1 cellular context compared by ENCODE assay signal in the genomic region with DNA sequence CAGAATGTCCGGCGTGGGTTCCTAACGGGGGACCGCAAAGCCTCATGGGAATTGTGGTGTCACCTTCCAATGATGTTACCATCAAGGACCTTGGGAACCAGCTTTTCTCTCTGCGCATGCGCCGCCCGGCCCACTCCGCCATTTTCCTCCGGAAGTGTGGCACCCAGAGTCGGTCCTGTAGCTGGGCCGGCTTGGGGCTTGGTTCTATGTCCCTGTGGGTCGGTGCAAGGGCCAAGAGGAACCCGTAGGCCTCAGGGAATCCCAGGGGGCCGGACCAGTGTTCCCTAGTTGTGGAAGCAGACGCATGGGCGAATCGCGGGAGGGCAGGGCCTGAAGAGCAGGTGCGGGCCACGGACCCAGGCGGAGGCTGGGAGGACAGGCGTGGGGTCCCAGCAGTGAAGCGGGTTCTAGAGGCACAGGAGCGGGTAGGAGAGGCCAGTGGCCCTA.
A peak's percentile ranks its signal among the peaks of the same experiment; 100 is the strongest.
TF ChIP-seq lines count a peak whose summit lies in the region.
"Not testable (repeated sequence)": the region's sequence is repeated elsewhere in the genome, so short reads cannot be mapped to it uniquely, and the experiment has no call there.

No MANE protein-coding gene starts in this region.

TF ChIP-seq in K562, 482 proteins besides CTCF, POLR2A, EP300 and RAD21 (continued from another document):
- TF ChIP-seq, protein P1, sequence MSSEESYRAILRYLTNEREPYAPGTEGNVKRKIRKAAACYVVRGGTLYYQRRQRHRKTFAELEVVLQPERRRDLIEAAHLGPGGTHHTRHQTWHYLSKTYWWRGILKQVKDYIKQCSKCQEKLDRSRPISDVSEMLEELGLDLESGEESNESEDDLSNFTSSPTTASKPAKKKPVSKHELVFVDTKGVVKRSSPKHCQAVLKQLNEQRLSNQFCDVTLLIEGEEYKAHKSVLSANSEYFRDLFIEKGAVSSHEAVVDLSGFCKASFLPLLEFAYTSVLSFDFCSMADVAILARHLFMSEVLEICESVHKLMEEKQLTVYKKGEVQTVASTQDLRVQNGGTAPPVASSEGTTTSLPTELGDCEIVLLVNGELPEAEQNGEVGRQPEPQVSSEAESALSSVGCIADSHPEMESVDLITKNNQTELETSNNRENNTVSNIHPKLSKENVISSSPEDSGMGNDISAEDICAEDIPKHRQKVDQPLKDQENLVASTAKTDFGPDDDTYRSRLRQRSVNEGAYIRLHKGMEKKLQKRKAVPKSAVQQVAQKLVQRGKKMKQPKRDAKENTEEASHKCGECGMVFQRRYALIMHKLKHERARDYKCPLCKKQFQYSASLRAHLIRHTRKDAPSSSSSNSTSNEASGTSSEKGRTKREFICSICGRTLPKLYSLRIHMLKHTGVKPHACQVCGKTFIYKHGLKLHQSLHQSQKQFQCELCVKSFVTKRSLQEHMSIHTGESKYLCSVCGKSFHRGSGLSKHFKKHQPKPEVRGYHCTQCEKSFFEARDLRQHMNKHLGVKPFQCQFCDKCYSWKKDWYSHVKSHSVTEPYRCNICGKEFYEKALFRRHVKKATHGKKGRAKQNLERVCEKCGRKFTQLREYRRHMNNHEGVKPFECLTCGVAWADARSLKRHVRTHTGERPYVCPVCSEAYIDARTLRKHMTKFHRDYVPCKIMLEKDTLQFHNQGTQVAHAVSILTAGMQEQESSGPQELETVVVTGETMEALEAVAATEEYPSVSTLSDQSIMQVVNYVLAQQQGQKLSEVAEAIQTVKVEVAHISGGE (CRISPR knock-in tag; IDR thresholded peaks at IDR 0.05) = peak in 1 of 3 experiments; percentile 65; a peak in 2 of 6 replicates
- TF ChIP-seq ZBTB2 (IDR thresholded peaks at IDR 0.05) (peak; percentile 65; the same call in 1 of the 2 replicates), MEIS2 (IDR thresholded peaks at IDR 0.05; ENCODE audit: partially characterized antibody) (peak; percentile 15), POLR2H (tag; IDR thresholded peaks at IDR 0.05; ENCODE audit: low read depth) (peak; percentile 42; the same call in 1 of the 2 replicates), MGA (IDR thresholded peaks at IDR 0.05) (peak; percentile 12; the same call in 1 of the 2 replicates), CREB3L1 (IDR thresholded peaks at IDR 0.05; ENCODE audit: borderline replicate concordance, low read depth) (peak; percentile 19; the same call in 1 of the 2 replicates), ELF1 (tag; IDR thresholded peaks at IDR 0.05) (peak; percentile 40; the same call in 1 of the 2 replicates), HCFC1 (IDR thresholded peaks at IDR 0.05; ENCODE audit: low read depth, low read length) (peak; percentile 51; the same call in 1 of the 2 replicates), ZFX (CRISPR knock-in tag; IDR thresholded peaks at IDR 0.05) (peak; percentile 80), PHF20 (IDR thresholded peaks at IDR 0.05; ENCODE audit: partially characterized antibody) (peak; percentile 33), NFIC (IDR thresholded peaks at IDR 0.05) (0 out of 2 replicates have a peak, but pooled peaks have one; percentile 9), GABPA (tag; conservative IDR thresholded peaks at IDR 0.05; ENCODE audit: low read depth) (peak; percentile 76), NRF1 (conservative IDR thresholded peaks at IDR 0.05 in 1 of 2, IDR thresholded peaks at IDR 0.05 in 1 of 2) (peak; percentile 90 to 91), PHF8 (IDR thresholded peaks at IDR 0.05; ENCODE audit: borderline replicate concordance, low read length) (peak; percentile 85), NR2C2 (tag; IDR thresholded peaks at IDR 0.05) (0 out of 2 replicates have a peak, but pooled peaks have one; percentile 8), ZNF143 (CRISPR knock-in tag; IDR thresholded peaks at IDR 0.05) (peak; percentile 53; the same call in 1 of the 2 replicates), POLR2G (IDR thresholded peaks at IDR 0.05; ENCODE audit: low read depth, low read length) (peak; percentile 84), ETV1 (tag; conservative IDR thresholded peaks at IDR 0.05; ENCODE audit: low read depth) (peak; percentile 43), YY1 (IDR thresholded peaks at IDR 0.05; ENCODE audit: borderline replicate concordance in 1 of 3, control insufficient read depth in 1 of 3, extremely low read depth in 1 of 3, insufficient read depth in 3 of 3, insufficient read length in 1 of 3, insufficient replicate concordance in 2 of 3, low read depth in 1 of 3, low read length in 2 of 3) (peak; percentile 29 to 85 (median 34)), NFE2 (IDR thresholded peaks at IDR 0.05; ENCODE audit: low read depth) (0 out of 2 replicates have a peak, but pooled peaks have one; percentile 13)
- TF ChIP-seq, protein P2, sequence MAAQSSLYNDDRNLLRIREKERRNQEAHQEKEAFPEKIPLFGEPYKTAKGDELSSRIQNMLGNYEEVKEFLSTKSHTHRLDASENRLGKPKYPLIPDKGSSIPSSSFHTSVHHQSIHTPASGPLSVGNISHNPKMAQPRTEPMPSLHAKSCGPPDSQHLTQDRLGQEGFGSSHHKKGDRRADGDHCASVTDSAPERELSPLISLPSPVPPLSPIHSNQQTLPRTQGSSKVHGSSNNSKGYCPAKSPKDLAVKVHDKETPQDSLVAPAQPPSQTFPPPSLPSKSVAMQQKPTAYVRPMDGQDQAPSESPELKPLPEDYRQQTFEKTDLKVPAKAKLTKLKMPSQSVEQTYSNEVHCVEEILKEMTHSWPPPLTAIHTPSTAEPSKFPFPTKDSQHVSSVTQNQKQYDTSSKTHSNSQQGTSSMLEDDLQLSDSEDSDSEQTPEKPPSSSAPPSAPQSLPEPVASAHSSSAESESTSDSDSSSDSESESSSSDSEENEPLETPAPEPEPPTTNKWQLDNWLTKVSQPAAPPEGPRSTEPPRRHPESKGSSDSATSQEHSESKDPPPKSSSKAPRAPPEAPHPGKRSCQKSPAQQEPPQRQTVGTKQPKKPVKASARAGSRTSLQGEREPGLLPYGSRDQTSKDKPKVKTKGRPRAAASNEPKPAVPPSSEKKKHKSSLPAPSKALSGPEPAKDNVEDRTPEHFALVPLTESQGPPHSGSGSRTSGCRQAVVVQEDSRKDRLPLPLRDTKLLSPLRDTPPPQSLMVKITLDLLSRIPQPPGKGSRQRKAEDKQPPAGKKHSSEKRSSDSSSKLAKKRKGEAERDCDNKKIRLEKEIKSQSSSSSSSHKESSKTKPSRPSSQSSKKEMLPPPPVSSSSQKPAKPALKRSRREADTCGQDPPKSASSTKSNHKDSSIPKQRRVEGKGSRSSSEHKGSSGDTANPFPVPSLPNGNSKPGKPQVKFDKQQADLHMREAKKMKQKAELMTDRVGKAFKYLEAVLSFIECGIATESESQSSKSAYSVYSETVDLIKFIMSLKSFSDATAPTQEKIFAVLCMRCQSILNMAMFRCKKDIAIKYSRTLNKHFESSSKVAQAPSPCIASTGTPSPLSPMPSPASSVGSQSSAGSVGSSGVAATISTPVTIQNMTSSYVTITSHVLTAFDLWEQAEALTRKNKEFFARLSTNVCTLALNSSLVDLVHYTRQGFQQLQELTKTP (IDR thresholded peaks at IDR 0.05; ENCODE audit: low read depth in 1 of 2, partially characterized antibody in 2 of 2) = peak in 1 of 2 experiments; percentile 78
- TF ChIP-seq NR2C2 (CRISPR knock-in tag; IDR thresholded peaks at IDR 0.05) = not testable (repeated sequence)
TF ChIP-seq in K562: peak in this region for 26; not testable (repeated sequence) for 456.
